Comparison of ENCODE assay signal across 8 cellular contexts in the genomic region with DNA sequence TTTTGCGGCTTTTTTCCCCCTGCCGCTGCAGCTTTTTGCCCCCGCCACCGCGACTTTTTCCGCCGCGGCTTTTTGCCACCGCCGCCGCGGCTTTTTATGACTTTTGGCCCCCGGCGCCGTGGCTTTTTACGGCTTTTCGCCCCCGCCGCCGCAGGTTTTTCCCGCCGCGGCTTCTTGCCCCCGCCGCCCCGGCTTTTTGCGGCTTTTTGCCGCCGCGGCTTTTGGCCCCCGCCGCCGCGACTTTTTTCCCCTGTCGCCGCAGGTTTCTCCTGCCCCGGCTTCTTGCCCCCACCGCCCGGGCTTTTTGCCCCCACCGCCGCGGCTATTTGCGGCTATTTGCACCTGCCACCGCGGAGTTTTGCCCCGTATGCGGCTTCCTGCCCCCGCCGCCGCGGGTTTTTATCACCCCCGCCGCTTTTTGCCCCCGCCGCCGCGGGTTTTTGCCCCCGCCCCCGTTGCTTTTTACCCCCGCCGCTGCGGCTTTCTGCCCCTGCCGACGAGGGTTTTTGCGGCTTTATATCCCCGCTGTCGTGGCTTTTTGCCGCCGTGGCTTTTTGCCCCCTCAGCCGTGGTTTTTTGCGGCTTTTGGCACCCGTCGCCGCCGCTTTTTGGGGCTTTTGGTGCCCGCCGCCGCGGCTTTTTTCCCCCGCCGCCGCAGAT.
DNase-seq lines count a peak whose midpoint lies in the region; ATAC-seq and TF ChIP-seq lines count a peak whose summit lies in the region.

No MANE protein-coding gene starts in this region.

- POLR2A ChIA-PET in naive thymus-derived CD4-positive, alpha-beta T cell (lab: Charles Lee): no interaction called here

- H3K27me3 Mint-ChIP-seq in naive thymus-derived CD4-positive, alpha-beta T cell: peaks cover 8 to 29% (median 19%) of the 10 kb centered on the region in 5 donors
- peaks cover 4 to 8% of the 10 kb centered on the region in 2 donors for H3K27me3 Mint-ChIP-seq in natural killer cell treated with Interleukin-12 subunit alpha and Interleukin-12 subunit beta and Interleukin-15 and Interleukin-18, amount 100 ng/mL, for 72 hours

- H3K9me3 Mint-ChIP-seq in naive thymus-derived CD4-positive, alpha-beta T cell: peaks cover 6 to 12% (median 7%) of the 10 kb centered on the region in 11 donors
- H3K9me3 Mint-ChIP-seq in natural killer cell treated with Interleukin-12 subunit alpha and Interleukin-12 subunit beta and Interleukin-15 and Interleukin-18, amount 100 ng/mL, for 72 hours: peaks cover 6% of the 10 kb centered on the region

- CTCF ChIA-PET in naive thymus-derived CD4-positive, alpha-beta T cell (lab: Charles Lee): no interaction called here

- ATAC-seq in naive thymus-derived CD4-positive, alpha-beta T cell: no peak
- no peak for ATAC-seq in HG02763 (IDR thresholded peaks at IDR 0.05; ENCODE audit: unreplicated experiment)
- no peak for ATAC-seq in GM19328 (IDR thresholded peaks at IDR 0.05; ENCODE audit: unreplicated experiment)
- no peak for ATAC-seq in GM21526 (IDR thresholded peaks at IDR 0.05; ENCODE audit: low FRiP score, unreplicated experiment)
- ATAC-seq in natural killer cell treated with Interleukin-12 subunit alpha and Interleukin-12 subunit beta and Interleukin-15 and Interleukin-18, amount 100 ng/mL, for 72 hours: no peak

- H3K27me3 ChIP-seq in naive thymus-derived CD4-positive, alpha-beta T cell (ENCODE audit: control insufficient read depth in 2 of 2, insufficient read depth in 2 of 2, low read length in 2 of 2): peaks cover 0 to 4% of the 10 kb centered on the region in 2 donors

- no peaks in the 10 kb centered on the region for H3K36me3 ChIP-seq in naive thymus-derived CD4-positive, alpha-beta T cell (ENCODE audit: control insufficient read depth in 2 of 3, insufficient read depth in 3 of 3, low read length in 3 of 3)

- no peak overlapping the region for H3K27ac ChIP-seq in naive thymus-derived CD4-positive, alpha-beta T cell (ENCODE audit: low read depth, low read length)

- H3K4me1 Mint-ChIP-seq in naive thymus-derived CD4-positive, alpha-beta T cell: peaks cover 0 to 5% (median 0%) of the 10 kb centered on the region in 7 donors
- H3K4me1 Mint-ChIP-seq in natural killer cell treated with Interleukin-12 subunit alpha and Interleukin-12 subunit beta and Interleukin-15 and Interleukin-18, amount 100 ng/mL, for 72 hours (ENCODE audit: low read depth in 2 of 2): no peaks in the 10 kb centered on the region

- no peak overlapping the region for H3K27ac Mint-ChIP-seq in naive thymus-derived CD4-positive, alpha-beta T cell
- no peak overlapping the region for H3K27ac Mint-ChIP-seq in natural killer cell treated with Interleukin-12 subunit alpha and Interleukin-12 subunit beta and Interleukin-15 and Interleukin-18, amount 100 ng/mL, for 72 hours

- peak overlapping the region in 5 of 10 donors; percentile 29 to 52 (median 47) for H3K4me3 Mint-ChIP-seq in naive thymus-derived CD4-positive, alpha-beta T cell
- H3K4me3 Mint-ChIP-seq in natural killer cell treated with Interleukin-12 subunit alpha and Interleukin-12 subunit beta and Interleukin-15 and Interleukin-18, amount 100 ng/mL, for 72 hours: no peak overlapping the region

- peak overlapping the region; percentile 39 for H3K4me3 ChIP-seq in AG10803 (ENCODE audit: low read length)
- H3K4me3 ChIP-seq in naive thymus-derived CD4-positive, alpha-beta T cell (ENCODE audit: low read length): no peak overlapping the region

- DNase-seq in AG10803 (ENCODE audit: low read depth): no peak
- peak; percentile 6 for DNase-seq in HK-2 (ENCODE audit: unreplicated experiment)
- peak; percentile 6 for DNase-seq in effector CD4-positive, alpha-beta T cell
- peak in 5 of 9 donors; percentile 3 to 30 (median 10) for DNase-seq in naive thymus-derived CD4-positive, alpha-beta T cell
- no peak for DNase-seq in natural killer cell treated with Interleukin-12 subunit alpha and Interleukin-12 subunit beta and Interleukin-15 and Interleukin-18, amount 100 ng/mL, for 72 hours (ENCODE audit: low spot score)

- no peaks in the 10 kb centered on the region for H3K9me3 ChIP-seq in naive thymus-derived CD4-positive, alpha-beta T cell (ENCODE audit: control insufficient read depth in 2 of 3, low read length in 3 of 3)

- TF ChIP-seq CTCF in AG10803 (conservative IDR thresholded peaks at IDR 0.05; ENCODE audit: low read length): no peak

- no peaks in the 10 kb centered on the region for H3K4me1 ChIP-seq in naive thymus-derived CD4-positive, alpha-beta T cell (ENCODE audit: control insufficient read depth in 2 of 2, insufficient read depth in 2 of 2, low read length in 2 of 2)

- peaks cover 3 to 6% (median 6%) of the 10 kb centered on the region in 5 donors for H3K36me3 Mint-ChIP-seq in naive thymus-derived CD4-positive, alpha-beta T cell
- peaks cover 8% of the 10 kb centered on the region for H3K36me3 Mint-ChIP-seq in natural killer cell treated with Interleukin-12 subunit alpha and Interleukin-12 subunit beta and Interleukin-15 and Interleukin-18, amount 100 ng/mL, for 72 hours

- intact Hi-C loops in naive thymus-derived CD4-positive, alpha-beta T cell (cut with micrococcal nuclease): no loop called here

Comparison
In these comparisons a context has a peak if more than half of its experiments do, and no peak if none do; other contexts are left out.
1. DNase-seq: peak in HK-2 (single experiment), effector CD4-positive, alpha-beta T cell (single experiment) and naive thymus-derived CD4-positive, alpha-beta T cell (5 of 9); none in AG10803 (single experiment) and natural killer cell treated with Interleukin-12 subunit alpha and Interleukin-12 subunit beta and Interleukin-15 and Interleukin-18, amount 100 ng/mL, for 72 hours (single experiment).